20 cellular contexts compared by ENCODE assay signal in the genomic region with DNA sequence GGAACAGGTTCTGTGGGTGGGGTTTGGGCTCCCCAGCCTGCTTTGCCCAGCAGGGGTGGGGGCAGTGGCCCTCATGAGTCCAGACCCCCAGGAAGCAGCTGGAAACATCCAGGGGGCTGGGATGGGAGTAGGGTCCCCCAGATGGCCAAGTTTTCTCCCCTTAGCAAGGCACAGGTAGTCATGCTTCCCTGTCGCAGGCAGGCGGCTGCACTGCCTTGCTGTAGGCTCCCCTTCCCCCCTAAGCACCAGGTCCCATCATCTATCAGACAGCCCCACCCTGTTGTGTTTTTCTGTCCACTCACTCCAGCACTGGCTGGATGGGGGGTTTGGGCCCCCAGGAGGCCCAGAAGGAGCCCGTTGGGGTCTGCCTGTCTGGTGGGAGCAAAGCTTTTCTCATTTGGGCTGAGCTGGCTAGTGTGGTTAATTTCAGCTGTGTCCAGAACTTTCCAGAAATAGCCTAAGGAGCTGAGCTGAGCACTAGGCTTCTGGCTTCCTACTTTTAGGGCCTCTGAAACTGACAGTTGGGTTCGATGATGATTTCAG. TPM values are rescaled to one million over a fixed set of nuclear protein-coding genes. Genes with fewer than 3 reads are reported as not detected.
DNase-seq lines count a peak whose midpoint lies in the region; ATAC-seq and TF ChIP-seq lines count a peak whose summit lies in the region.
"Had no signal": no experiment of that assay in that cellular context is flagged by ENCODE, and none has a peak within 500 bp of the region (broad histone marks: within the 10 kb centered on the region; RNA-seq: fewer than 3 reads in every experiment).

No MANE protein-coding gene starts in this region.

- H3K4me1 ChIP-seq in left ventricle myocardium inferior: peaks cover 78% of the 10 kb centered on the region
- peaks cover 40 to 69% of the 10 kb centered on the region in 2 donors for H3K4me1 ChIP-seq in left lung
- H3K4me1 ChIP-seq in thyroid gland: peaks cover 38 to 56% of the 10 kb centered on the region in 2 donors
- H3K4me1 ChIP-seq: SJCRH30 had no signal

- H3K27ac ChIP-seq in left ventricle myocardium inferior (replicated peaks) (peak overlapping the region; percentile 98), RWPE1 (peak overlapping the region; percentile 97), left lung (peak overlapping the region; percentile 33 to 42), thyroid gland (peak overlapping the region in 2 of 3 donors; percentile 30 to 58)
- H3K27ac ChIP-seq: SJCRH30 had no signal

- CTCF ChIA-PET in RWPE1 (lab: Yijun Ruan, JAX): no interaction called here

- POLR2A ChIA-PET in RWPE1 (lab: Yijun Ruan, JAX; ENCODE audit: low non-redundant PET): no interaction called here

- peaks cover 40% of the 10 kb centered on the region for H3K36me3 ChIP-seq in left ventricle myocardium inferior
- peaks cover 0 to 97% of the 10 kb centered on the region in 2 donors for H3K36me3 ChIP-seq in left lung
- H3K36me3 ChIP-seq in thyroid gland: peaks cover 22 to 36% of the 10 kb centered on the region in 2 donors

- intact Hi-C loops in left ventricle myocardium inferior (cut with micrococcal nuclease) (no loop called here), Right ventricle myocardium superior (cut with DNase I) (no loop called here), left lung (cut with DNase I) (no loop called here), thyroid gland (cut with DNase I) (no loop called here)

- DNase-seq in left ventricle myocardium inferior (no peak), Right ventricle myocardium superior (no peak), RWPE1 (ENCODE audit: low spot score) (no peak), left lung (no peak), thyroid gland (no peak), pons (ENCODE audit: low spot score) (no peak), DMS79 (lab: John Stamatoyannopoulos, UW) (no peak)
- DNase-seq: ACHN; activated CD8-positive, alpha-beta T cell treated with anti-CD3 and anti-CD28 coated beads, Interleukin-2, amount 10 ng/mL, durations not matched to agents 7 days and 5 days; activated naive CD4-positive, alpha-beta T cell treated with anti-CD3 and anti-CD28 coated beads, Interleukin-2, amount 10 ng/mL, durations not matched to agents 7 days and 5 days; activated T-cell treated with anti-CD3 and anti-CD28 coated beads, Interleukin-2, amount 50 U/mL, for 48 hours; CD8-positive, alpha-beta memory T cell; DND-41; kidney; NCI-H1092 treated with DMSO at 0.1 percent for 48 hours; NCI-H69; SJCRH30; T-helper 17 cell had no signal

- H3K9me3 ChIP-seq in left ventricle myocardium inferior (replicated peaks) (no peaks in the 10 kb centered on the region), left lung (no peaks in the 10 kb centered on the region), thyroid gland (no peaks in the 10 kb centered on the region)
- H3K9me3 ChIP-seq: SJCRH30 had no signal

- WGBS in thyroid gland, 2 donors: 88 to 97% methylated on average over 4 of the region's 4 CpGs

- ATAC-seq in Right ventricle myocardium superior (ENCODE audit: poor library complexity): no peak
- ATAC-seq in left lung: no peak
- no peak for ATAC-seq in HG03139 (IDR thresholded peaks at IDR 0.05; ENCODE audit: unreplicated experiment)
- ATAC-seq: activated CD8-positive, alpha-beta T cell treated with anti-CD3 and anti-CD28 coated beads, Interleukin-2, amount 10 ng/mL, durations not matched to agents 7 days and 5 days; T-helper 17 cell had no signal

- H3K4me3 ChIP-seq in left ventricle myocardium inferior: no peak overlapping the region
- H3K4me3 ChIP-seq in left lung: no peak overlapping the region
- no peak overlapping the region for H3K4me3 ChIP-seq in thyroid gland (replicated peaks in 1 of 3)
- H3K4me3 ChIP-seq: coronary artery, SJCRH30 had no signal

- TF ChIP-seq CTCF in left ventricle myocardium inferior (IDR thresholded peaks at IDR 0.05; ENCODE audit: borderline replicate concordance) (no peak), RWPE1 (conservative IDR thresholded peaks at IDR 0.05; ENCODE audit: low read depth) (no peak), left lung (IDR thresholded peaks at IDR 0.05) (no peak), thyroid gland (IDR thresholded peaks at IDR 0.05) (no peak)

- no peak for TF ChIP-seq POLR2A in thyroid gland (IDR thresholded peaks at IDR 0.05)

- H3K27me3 ChIP-seq in left ventricle myocardium inferior (ENCODE audit: low read depth) (no peaks in the 10 kb centered on the region), left lung (no peaks in the 10 kb centered on the region), thyroid gland (no peaks in the 10 kb centered on the region)
- H3K27me3 ChIP-seq: SJCRH30 had no signal

RNA-seq across cellular contexts. Expression of gene BRI3, which starts 7.9 kb away (rescaled TPM):
- total RNA-seq in left ventricle myocardium inferior: 201 TPM
- 222 TPM for total RNA-seq in Right ventricle myocardium superior
- 100 to 1,000 TPM; 448 to 505 TPM for total RNA-seq in left lung
- 10 to 100 TPM; 23.5 to 51.9 (median 38.0) TPM for total RNA-seq in thyroid gland

RNA-seq across cellular contexts. Expression of gene TECPR1, which starts 37.4 kb away (rescaled TPM):
- 17.3 TPM for total RNA-seq in left ventricle myocardium inferior
- 16.1 TPM for total RNA-seq in Right ventricle myocardium superior
- total RNA-seq in left lung: 10 to 100 TPM; 40.0 to 67.4 TPM
- total RNA-seq in thyroid gland: 10 to 100 TPM; 19.6 to 61.8 (median 26.3) TPM

Comparison
In these comparisons a context has a peak if more than half of its experiments do, and no peak if none do; other contexts are left out.
1. H3K27ac ChIP-seq: peak in every context shown above with its lines; median percentile 98 in left ventricle myocardium inferior; 97 in RWPE1; 44 in thyroid gland; 38 in left lung.